Comparison of ENCODE assay signal across 15 cellular contexts in genomic region chr2:195319112-195319460, GRCh38.
DNase-seq lines count a peak whose midpoint lies in the region; ATAC-seq and TF ChIP-seq lines count a peak whose summit lies in the region.
"Had no signal": no experiment of that assay in that cellular context is flagged by ENCODE, and none has a peak within 500 bp of the region (broad histone marks: within the 10 kb centered on the region; RNA-seq: fewer than 3 reads in every experiment).

No MANE protein-coding gene starts in this region.

- H3K4me1 ChIP-seq in lower lobe of right lung = no peaks in the 10 kb centered on the region
- H3K4me1 ChIP-seq: HAP-1 had no signal

- H3K4me3 ChIP-seq in choroid plexus epithelial cell (ENCODE audit: low read depth, low read length) (no peak overlapping the region), lower lobe of right lung (no peak overlapping the region)
- H3K4me3 ChIP-seq: HAP-1, spleen had no signal

- no peaks in the 10 kb centered on the region for H3K27me3 ChIP-seq in lower lobe of right lung (ENCODE audit: low read depth)
- H3K27me3 ChIP-seq: spleen had no signal

- H3K27me3 Mint-ChIP-seq in activated T-helper 2 cell treated with anti-CD3 and anti-CD28 coated beads, Interferon-gamma antibody, Interleukin-2, Interleukin-4, amounts not matched to agents 10 μg/mL and 5 μg/mL and 100 μg/mL, durations not matched to agents 14 hours and 24 hours and 36 hours (ENCODE audit: low read depth) = no peaks in the 10 kb centered on the region
- H3K27me3 Mint-ChIP-seq: activated B cell treated with CpG ODN at 0.5 μM for 24 hours; CD4-positive, alpha-beta memory T cell; natural killer cell treated with Interleukin-12 subunit alpha and Interleukin-12 subunit beta and Interleukin-15 and Interleukin-18, amount 100 ng/mL, for 72 hours had no signal

- H3K27ac ChIP-seq in lower lobe of right lung = no peak overlapping the region
- H3K27ac ChIP-seq: spleen had no signal

- H3K9me3 ChIP-seq in lower lobe of right lung = no peaks in the 10 kb centered on the region
- H3K9me3 ChIP-seq: HAP-1 had no signal

- peaks cover 19% of the 10 kb centered on the region for H3K4me1 Mint-ChIP-seq in activated T-helper 2 cell treated with anti-CD3 and anti-CD28 coated beads, Interferon-gamma antibody, Interleukin-2, Interleukin-4, amounts not matched to agents 10 μg/mL and 5 μg/mL and 100 μg/mL, durations not matched to agents 14 hours and 24 hours and 36 hours (ENCODE audit: low read depth)

- ATAC-seq in lower lobe of right lung = peak; percentile 72 to 87
- ATAC-seq: natural killer cell treated with Interleukin-12 subunit alpha and Interleukin-12 subunit beta and Interleukin-15 and Interleukin-18, amount 100 ng/mL, for 72 hours had no signal

- DNase-seq in AG20443 (ENCODE audit: low spot score) = peak; percentile 49
- peak; percentile 75 for DNase-seq in M059J (ENCODE audit: low read depth)
- DNase-seq in choroid plexus epithelial cell (ENCODE audit: low read depth) = peak; percentile 86
- DNase-seq in lower lobe of right lung = no peak
- no peak for DNase-seq in activated T-helper 2 cell treated with anti-CD3 and anti-CD28 coated beads, Interferon-gamma antibody, Interleukin-2, Interleukin-4, amounts not matched to agents 10 μg/mL and 5 μg/mL and 100 μg/mL, durations not matched to agents 14 hours and 24 hours and 36 hours (ENCODE audit: low spot score)
- DNase-seq in activated naive CD4-positive, alpha-beta T cell (lab: John Stamatoyannopoulos, UW) = no peak
- DNase-seq in NCI-H82 (lab: John Stamatoyannopoulos, UW) = no peak
- no peak for DNase-seq in NOMO-1 treated with dmso at 0.1 percent for 144 hours (lab: John Stamatoyannopoulos, UW; ENCODE audit: unreplicated experiment)
- DNase-seq: activated B cell treated with CpG ODN at 0.5 μM for 24 hours, kidney, spleen had no signal

- TF ChIP-seq CTCF in choroid plexus epithelial cell (conservative IDR thresholded peaks at IDR 0.05; ENCODE audit: low read depth, low read length) = no peak
- no peak for TF ChIP-seq CTCF in lower lobe of right lung (IDR thresholded peaks at IDR 0.05)

- no peak overlapping the region for H3K4me3 Mint-ChIP-seq in activated T-helper 2 cell treated with anti-CD3 and anti-CD28 coated beads, Interferon-gamma antibody, Interleukin-2, Interleukin-4, amounts not matched to agents 10 μg/mL and 5 μg/mL and 100 μg/mL, durations not matched to agents 14 hours and 24 hours and 36 hours (ENCODE audit: low read depth)
- H3K4me3 Mint-ChIP-seq: activated B cell treated with CpG ODN at 0.5 μM for 24 hours; activated T-cell treated with anti-CD3 and anti-CD28 coated beads, Interleukin-2, amount 50 U/mL, for 4 hours; CD4-positive, alpha-beta memory T cell; natural killer cell treated with Interleukin-12 subunit alpha and Interleukin-12 subunit beta and Interleukin-15 and Interleukin-18, amount 100 ng/mL, for 72 hours had no signal

- intact Hi-C loops in lower lobe of right lung (cut with DNase I) = no loop called here
- intact Hi-C loops in activated T-helper 2 cell treated with anti-CD3 and anti-CD28 coated beads, Interferon-gamma antibody, Interleukin-2, Interleukin-4, amounts not matched to agents 10 μg/mL and 5 μg/mL and 100 μg/mL, durations not matched to agents 14 hours and 24 hours and 36 hours (cut with micrococcal nuclease) = loop anchor here (2.0 to 5.0 kb wide), 2 partner anchors 343 to 1152 kb away; no protein-coding TSS in a partner anchor

- no peaks in the 10 kb centered on the region for H3K36me3 ChIP-seq in lower lobe of right lung
- H3K36me3 ChIP-seq: HAP-1, spleen had no signal

- peaks cover 6% of the 10 kb centered on the region for H3K9me3 Mint-ChIP-seq in activated T-helper 2 cell treated with anti-CD3 and anti-CD28 coated beads, Interferon-gamma antibody, Interleukin-2, Interleukin-4, amounts not matched to agents 10 μg/mL and 5 μg/mL and 100 μg/mL, durations not matched to agents 14 hours and 24 hours and 36 hours
- H3K9me3 Mint-ChIP-seq: activated T-cell treated with anti-CD3 and anti-CD28 coated beads, Interleukin-2, amount 50 U/mL, for 4 hours; CD4-positive, alpha-beta memory T cell; natural killer cell treated with Interleukin-12 subunit alpha and Interleukin-12 subunit beta and Interleukin-15 and Interleukin-18, amount 100 ng/mL, for 72 hours had no signal

- no peaks in the 10 kb centered on the region for H3K36me3 Mint-ChIP-seq in activated T-helper 2 cell treated with anti-CD3 and anti-CD28 coated beads, Interferon-gamma antibody, Interleukin-2, Interleukin-4, amounts not matched to agents 10 μg/mL and 5 μg/mL and 100 μg/mL, durations not matched to agents 14 hours and 24 hours and 36 hours (ENCODE audit: low read depth)
- H3K36me3 Mint-ChIP-seq: CD4-positive, alpha-beta memory T cell; natural killer cell treated with Interleukin-12 subunit alpha and Interleukin-12 subunit beta and Interleukin-15 and Interleukin-18, amount 100 ng/mL, for 72 hours had no signal

- no peak overlapping the region for H3K27ac Mint-ChIP-seq in activated T-helper 2 cell treated with anti-CD3 and anti-CD28 coated beads, Interferon-gamma antibody, Interleukin-2, Interleukin-4, amounts not matched to agents 10 μg/mL and 5 μg/mL and 100 μg/mL, durations not matched to agents 14 hours and 24 hours and 36 hours
- H3K27ac Mint-ChIP-seq: activated B cell treated with CpG ODN at 0.5 μM for 24 hours; CD4-positive, alpha-beta memory T cell; natural killer cell treated with Interleukin-12 subunit alpha and Interleukin-12 subunit beta and Interleukin-15 and Interleukin-18, amount 100 ng/mL, for 72 hours had no signal

Comparison
In these comparisons a context has a peak if more than half of its experiments do, and no peak if none do; other contexts are left out.
1. DNase-seq: peak in AG20443 (single experiment), M059J (single experiment) and choroid plexus epithelial cell (single experiment); none in lower lobe of right lung (single experiment), activated T-helper 2 cell treated with anti-CD3 and anti-CD28 coated beads, Interferon-gamma antibody, Interleukin-2, Interleukin-4, amounts not matched to agents 10 μg/mL and 5 μg/mL and 100 μg/mL, durations not matched to agents 14 hours and 24 hours and 36 hours (single experiment), activated naive CD4-positive, alpha-beta T cell (0 of 4), NCI-H82 (single experiment) and NOMO-1 treated with dmso at 0.1 percent for 144 hours (single experiment).